Comparison of ENCODE assay signal across 18 cellular contexts in the genomic region with DNA sequence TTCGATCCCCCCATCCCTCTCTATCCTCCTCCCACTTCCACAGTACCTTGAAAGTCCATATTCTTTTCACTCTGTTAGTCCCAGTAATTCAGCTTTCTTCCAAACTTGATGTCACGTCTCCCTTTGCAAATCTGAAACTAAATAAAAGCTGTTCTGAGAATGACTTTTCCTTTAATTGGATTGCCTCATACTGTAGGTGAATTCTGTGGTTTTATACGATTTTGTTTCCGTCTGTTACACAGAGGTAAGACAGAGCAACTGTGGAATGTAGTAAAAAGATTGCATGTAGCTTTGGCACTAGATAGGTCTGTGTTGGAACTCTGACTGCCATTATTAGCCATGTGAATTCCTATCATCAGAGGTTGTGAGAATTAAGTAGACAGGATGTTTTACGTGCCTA. TPM values are rescaled to one million over a fixed set of nuclear protein-coding genes. Genes with fewer than 3 reads are reported as not detected.
DNase-seq lines count a peak whose midpoint lies in the region; ATAC-seq and TF ChIP-seq lines count a peak whose summit lies in the region.
"Had no signal": no experiment of that assay in that cellular context is flagged by ENCODE, and none has a peak within 500 bp of the region (broad histone marks: within the 10 kb centered on the region; RNA-seq: fewer than 3 reads in every experiment).

No MANE protein-coding gene starts in this region.

- no peak overlapping the region for H3K4me3 ChIP-seq in right atrium auricular region
- H3K4me3 ChIP-seq in ectodermal cell (ENCODE audit: insufficient read depth, low read depth, low read length) = no peak overlapping the region
- H3K4me3 ChIP-seq: K562, neural progenitor cell, thyroid gland had no signal

- CTCF ChIA-PET in activated CD8-positive, alpha-beta T cell treated with anti-CD3 and anti-CD28 coated beads for 36 hours (lab: Charles Lee) = interaction anchor here (0.8 to 4.3 kb wide), 6 partner anchors 12 to 167 kb away, joined by 3 to 29 read pairs (median 4); no protein-coding TSS in a partner anchor

- WGBS in ectodermal cell, 2 experiments = 90 to 96% methylated on average over 4 to 5 of the region's 5 CpGs

- TF ChIP-seq CTCF in right atrium auricular region (IDR thresholded peaks at IDR 0.05) = no peak
- no peak for TF ChIP-seq CTCF in activated CD8-positive, alpha-beta T cell treated with anti-CD3 and anti-CD28 coated beads for 36 hours (IDR thresholded peaks at IDR 0.05)

- H3K4me3 Mint-ChIP-seq in activated CD8-positive, alpha-beta T cell treated with anti-CD3 and anti-CD28 coated beads for 36 hours = peak overlapping the region; percentile 68
- H3K4me3 Mint-ChIP-seq: mesothelial cell of epicardium; neural progenitor cell; stimulated activated memory B cell treated with anti-CD40 and anti-IgM and Interleukin-4, amounts not matched to agents 10 μg/mL and 1 μg/mL and 100 μg/mL, for 72 hours had no signal

- ATAC-seq in Right ventricle myocardium superior (ENCODE audit: poor library complexity) (peak; percentile 36), HG02938 (IDR thresholded peaks at IDR 0.05; ENCODE audit: unreplicated experiment) (no peak)
- peak; percentile 56 for ATAC-seq in activated CD8-positive, alpha-beta T cell treated with anti-CD3 and anti-CD28 coated beads for 36 hours
- ATAC-seq: K562; left cardiac atrium; stimulated activated memory B cell treated with anti-CD40 and anti-IgM and Interleukin-4, amounts not matched to agents 10 μg/mL and 1 μg/mL and 100 μg/mL, for 72 hours had no signal

- DNase-seq in Right ventricle myocardium superior (no peak), right atrium auricular region (ENCODE audit: low spot score) (no peak), NCI-H2081 (lab: John Stamatoyannopoulos, UW) (no peak), head of caudate nucleus (no peak)
- no peak for DNase-seq in activated CD8-positive, alpha-beta T cell treated with anti-CD3 and anti-CD28 coated beads for 36 hours
- DNase-seq: activated CD4-positive, alpha-beta T cell treated with anti-CD3 and anti-CD28 coated beads, Interleukin-2, amount 50 U/mL, for 48 hours; activated effector memory CD4-positive, alpha-beta T cell treated with Interleukin-2 at 50 U/mL for 16 hours; DMS79 treated with DMSO at 0.1 percent for 48 hours; left cardiac atrium; NCI-H2227 treated with DMSO at 0.1 percent for 48 hours; NCI-H748 treated with DMSO at 0.1 percent for 48 hours; thyroid gland had no signal

- H3K9me3 ChIP-seq in right atrium auricular region (no peaks in the 10 kb centered on the region), ectodermal cell (ENCODE audit: control insufficient read depth, low read length) (no peaks in the 10 kb centered on the region)
- H3K9me3 ChIP-seq: thyroid gland had no signal

- H3K36me3 Mint-ChIP-seq in activated CD8-positive, alpha-beta T cell treated with anti-CD3 and anti-CD28 coated beads for 36 hours (ENCODE audit: low read depth) = peaks cover 47% of the 10 kb centered on the region

- no peaks in the 10 kb centered on the region for H3K27me3 Mint-ChIP-seq in activated CD8-positive, alpha-beta T cell treated with anti-CD3 and anti-CD28 coated beads for 36 hours
- H3K27me3 Mint-ChIP-seq: stimulated activated memory B cell treated with anti-CD40 and anti-IgM and Interleukin-4, amounts not matched to agents 10 μg/mL and 1 μg/mL and 100 μg/mL, for 72 hours had no signal

- peaks cover 64% of the 10 kb centered on the region for H3K4me1 Mint-ChIP-seq in activated CD8-positive, alpha-beta T cell treated with anti-CD3 and anti-CD28 coated beads for 36 hours (ENCODE audit: low read depth)

- H3K36me3 ChIP-seq in right atrium auricular region = peaks cover 19% of the 10 kb centered on the region
- H3K36me3 ChIP-seq in ectodermal cell (ENCODE audit: control insufficient read depth, insufficient read depth, low read length) = peaks cover 11% of the 10 kb centered on the region
- H3K36me3 ChIP-seq: neural progenitor cell had no signal

- H3K27ac Mint-ChIP-seq in activated CD8-positive, alpha-beta T cell treated with anti-CD3 and anti-CD28 coated beads for 36 hours = peak overlapping the region; percentile 91
- H3K27ac Mint-ChIP-seq: mesothelial cell of epicardium; neural progenitor cell; stimulated activated memory B cell treated with anti-CD40 and anti-IgM and Interleukin-4, amounts not matched to agents 10 μg/mL and 1 μg/mL and 100 μg/mL, for 72 hours had no signal

- H3K4me1 ChIP-seq in right atrium auricular region (no peaks in the 10 kb centered on the region), ectodermal cell (ENCODE audit: control insufficient read depth, insufficient read depth, low read length) (peaks cover 2% of the 10 kb centered on the region)
- H3K4me1 ChIP-seq: thyroid gland had no signal

- peaks cover 3% of the 10 kb centered on the region for H3K9me3 Mint-ChIP-seq in activated CD8-positive, alpha-beta T cell treated with anti-CD3 and anti-CD28 coated beads for 36 hours
- H3K9me3 Mint-ChIP-seq: mesothelial cell of epicardium; neural progenitor cell; stimulated activated memory B cell treated with anti-CD40 and anti-IgM and Interleukin-4, amounts not matched to agents 10 μg/mL and 1 μg/mL and 100 μg/mL, for 72 hours had no signal

- intact Hi-C loops in Right ventricle myocardium superior (cut with DNase I) = no loop called here
- intact Hi-C loops in activated CD8-positive, alpha-beta T cell treated with anti-CD3 and anti-CD28 coated beads for 36 hours (cut with micrococcal nuclease) = loop anchor here (2.0 kb wide), 1 partner anchor 150 kb away; no protein-coding TSS in a partner anchor
- intact Hi-C loops in head of caudate nucleus (cut with DNase I) = no loop called here

- POLR2A ChIA-PET in activated CD8-positive, alpha-beta T cell treated with anti-CD3 and anti-CD28 coated beads for 36 hours (lab: Charles Lee) = interaction anchor here (0.7 to 2.0 kb wide), 7 partner anchors 9 to 167 kb away, joined by 3 to 12 read pairs (median 3); partner anchors contain the start of gene MALT1

- H3K27me3 ChIP-seq in right atrium auricular region (no peaks in the 10 kb centered on the region), ectodermal cell (ENCODE audit: control insufficient read depth, insufficient read depth, low read length, poor library complexity, severe bottlenecking) (no peaks in the 10 kb centered on the region)
- H3K27me3 ChIP-seq: neural progenitor cell, thyroid gland had no signal

- no peak overlapping the region for H3K27ac ChIP-seq in right atrium auricular region
- H3K27ac ChIP-seq in ectodermal cell (ENCODE audit: insufficient read depth, low read depth, low read length, poor library complexity, severe bottlenecking) = peak overlapping the region; percentile 40
- H3K27ac ChIP-seq: neural progenitor cell, thyroid gland had no signal

RNA-seq across cellular contexts. Expression of gene MALT1, which starts 25.9 kb away (rescaled TPM):
- total RNA-seq in Right ventricle myocardium superior (10.2 TPM), right atrium auricular region (10 to 100 TPM in 1 of 2 donors, 1 to 10 TPM in 1; 9.9 to 10.9 TPM)
- total RNA-seq in activated CD8-positive, alpha-beta T cell treated with anti-CD3 and anti-CD28 coated beads for 36 hours = 10 to 100 TPM; 57.8 to 67.5 TPM
- 29.5 TPM for polyA plus RNA-seq in ectodermal cell (2013, experiment 1 of 4)
- polyA plus RNA-seq in ectodermal cell (2013, experiment 2 of 4) = 25.6 TPM
- 19.7 TPM for polyA plus RNA-seq in ectodermal cell (2013, experiment 3 of 4)
- polyA plus RNA-seq in ectodermal cell (2013, experiment 4 of 4) = 23.1 TPM
